1 cellular context compared by ENCODE assay signal in the genomic region with DNA sequence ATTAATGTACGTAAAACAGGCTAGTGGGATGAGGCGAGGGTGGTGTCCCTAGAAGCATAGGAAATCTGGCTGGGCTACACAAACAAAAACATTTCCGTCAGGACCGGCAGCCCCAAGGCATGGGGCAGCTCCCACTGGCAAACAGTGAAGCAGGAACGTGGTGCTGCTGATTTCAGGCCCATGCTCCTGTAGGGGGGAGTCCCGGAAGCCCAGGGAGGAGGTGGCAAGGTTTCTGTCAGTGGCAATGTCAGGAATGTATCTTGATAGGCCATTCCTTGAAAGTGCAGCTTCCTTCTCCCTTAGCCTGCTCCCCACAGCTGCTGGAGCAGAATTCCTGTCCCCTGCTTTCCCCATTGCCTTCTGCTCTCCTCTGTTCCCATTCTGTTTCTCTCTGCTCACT.
TF ChIP-seq lines count a peak whose summit lies in the region.

No MANE protein-coding gene starts in this region.

TF ChIP-seq in H1, 55 proteins besides CTCF, POLR2A, EP300 and RAD21:
- TF ChIP-seq GABPA (IDR thresholded peaks at IDR 0.05; ENCODE audit: borderline replicate concordance, insufficient read depth, low read length) = no peak
- 0 out of 2 replicates have a peak, but pooled peaks have one; percentile 44 for TF ChIP-seq TEAD4 (IDR thresholded peaks at IDR 0.05; ENCODE audit: low read depth, low read length)
